ENCODE assay signal across 8 cellular contexts in the genomic region with DNA sequence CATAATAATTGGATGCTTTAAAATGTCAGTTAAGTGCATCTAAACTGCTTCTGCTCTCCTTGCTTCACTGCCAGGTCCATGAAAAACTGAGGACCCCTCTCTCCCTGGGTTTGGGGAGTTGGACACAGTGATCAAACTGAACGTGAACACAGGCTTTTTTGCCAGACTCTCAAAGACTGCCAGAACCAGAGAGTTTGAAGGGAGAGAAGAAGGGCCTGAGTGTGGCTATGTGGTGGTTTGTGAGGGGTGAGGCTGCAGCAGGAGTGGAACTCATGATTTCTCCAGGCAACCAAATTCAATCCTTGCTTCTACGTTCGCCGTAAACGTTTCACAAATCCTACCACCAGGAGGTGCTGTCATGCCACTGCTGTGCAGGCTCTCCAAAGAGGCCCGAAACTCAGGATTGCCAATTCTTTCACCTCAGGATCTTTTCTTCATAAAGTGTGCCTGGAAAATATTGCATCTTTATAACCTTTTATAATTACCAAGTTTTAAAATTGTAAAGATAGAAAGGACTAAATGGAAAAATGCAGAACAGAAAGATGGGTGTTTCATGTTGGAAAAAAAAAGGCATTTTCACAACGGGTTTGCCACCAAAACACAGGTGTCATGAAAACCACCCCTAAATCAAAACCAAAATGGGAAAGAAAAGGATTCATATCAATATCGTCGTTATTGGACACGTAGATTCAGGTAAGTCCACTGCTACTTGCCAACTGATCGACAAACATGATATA. TPM values are rescaled to one million over a fixed set of nuclear protein-coding genes. Genes with fewer than 3 reads are reported as not detected.
DNase-seq lines count a peak whose midpoint lies in the region; ATAC-seq, FAIRE-seq and TF ChIP-seq lines count a peak whose summit lies in the region.

No MANE protein-coding gene starts in this region.

- peaks cover 0 to 5% of the 10 kb centered on the region in 2 donors for H3K4me1 ChIP-seq in kidney (ENCODE audit: control insufficient read depth in 1 of 2, insufficient read depth in 1 of 2, low read depth in 1 of 2, low read length in 2 of 2)

- no peaks in the 10 kb centered on the region for H3K9me3 ChIP-seq in kidney (ENCODE audit: control insufficient read depth in 1 of 2, low read length in 2 of 2)

- H3K9me3 Mint-ChIP-seq in MCF 10A (ENCODE audit: unreplicated experiment) = no peaks in the 10 kb centered on the region

- H3K27me3 Mint-ChIP-seq in MCF 10A (ENCODE audit: insufficient read depth, unreplicated experiment) = peaks cover 15% of the 10 kb centered on the region

- ATAC-seq in HG03159 (IDR thresholded peaks at IDR 0.05; ENCODE audit: unreplicated experiment) (peak; percentile 52), HG03196 (IDR thresholded peaks at IDR 0.05; ENCODE audit: unreplicated experiment) (no peak)

- no peak overlapping the region for H3K27ac Mint-ChIP-seq in MCF 10A (ENCODE audit: low read depth, unreplicated experiment)

- no TSS peak for BruUV-seq in MCF 10A (replicated peaks; lab: Mats Ljungman, UMichigan)

- POLR2A ChIA-PET in MCF 10A (lab: Yijun Ruan, JAX) = interaction anchor here (0.7 to 1.0 kb wide), 2 partner anchors 35 to 178 kb away, joined by 3 to 4 read pairs; no protein-coding TSS in a partner anchor

- TF ChIP-seq CTCF in MCF 10A (IDR thresholded peaks at IDR 0.05; ENCODE audit: unreplicated experiment) (peak; percentile 77), kidney (IDR thresholded peaks at IDR 0.05; ENCODE audit: borderline replicate concordance, extremely low read depth, insufficient read depth) (peak; percentile 77)

- no peak overlapping the region for H3K9ac ChIP-seq in kidney (ENCODE audit: low read length in 2 of 2)

- H3K36me3 Mint-ChIP-seq in MCF 10A (ENCODE audit: insufficient read depth, unreplicated experiment) = no peaks in the 10 kb centered on the region

- intact Hi-C loops in MCF 10A (cut with micrococcal nuclease) = loop anchor here (1.0 to 10.0 kb wide), 3 partner anchors 277 to 391 kb away; no protein-coding TSS in a partner anchor
- intact Hi-C loops in kidney (cut with DNase I) = no loop called here

- H3K4me3 ChIP-seq in kidney (ENCODE audit: low read length in 2 of 2) = no peak overlapping the region

- no peak overlapping the region for H3K27ac ChIP-seq in kidney (ENCODE audit: low read depth in 2 of 2, low read length in 2 of 2)

- CTCF ChIA-PET in MCF 10A (lab: Yijun Ruan, JAX) = interaction anchor here (0.6 to 3.8 kb wide), 32 partner anchors 8 to 784 kb away, joined by 3 to 20 read pairs (median 4); a partner anchor contains a TSS

- H3K4me1 Mint-ChIP-seq in MCF 10A (ENCODE audit: insufficient read depth, unreplicated experiment) = no peaks in the 10 kb centered on the region

- DNase-seq in EH (ENCODE audit: low read depth) (peak; percentile 66), OCI-M1 (lab: John Stamatoyannopoulos, UW) (peak; percentile 68), MCF 10A (ENCODE audit: unreplicated experiment) (peak; percentile 73), kidney (no peak), HuH-7.5 (ENCODE audit: low spot score) (no peak)
- peak; percentile 9 for DNase-seq in stimulated activated CD8-positive, alpha-beta memory T cell treated with anti-CD3 and anti-CD28 coated beads, Interleukin-4, amount 100 ng/mL, for 24 hours (ENCODE audit: low read depth)

- H3K36me3 ChIP-seq in kidney (ENCODE audit: control insufficient read depth in 1 of 2, insufficient read depth in 2 of 2, low read length in 2 of 2) = no peaks in the 10 kb centered on the region

- FAIRE-seq in kidney (lab: Jason Lieb, UNC) = peak; percentile 23

- no peak overlapping the region for H3K4me3 Mint-ChIP-seq in MCF 10A (ENCODE audit: unreplicated experiment)

RNA-seq across cellular contexts. Expression of a gene that starts 19.7 kb away (rescaled TPM):
- total RNA-seq in MCF 10A (2022) (not detected in 2 replicates), kidney (0.94 TPM)
- polyA plus RNA-seq in kidney (ENCODE audit: insufficient read depth, low read depth, low replicate concordance) = 0.92 TPM

Comparison
In these comparisons a context has a peak if more than half of its experiments do, and no peak if none do; other contexts are left out.
1. DNase-seq: peak in EH (single experiment), OCI-M1 (single experiment), MCF 10A (single experiment) and stimulated activated CD8-positive, alpha-beta memory T cell treated with anti-CD3 and anti-CD28 coated beads, Interleukin-4, amount 100 ng/mL, for 24 hours (single experiment); none in kidney (single experiment) and HuH-7.5 (single experiment).